In the genomic region with DNA sequence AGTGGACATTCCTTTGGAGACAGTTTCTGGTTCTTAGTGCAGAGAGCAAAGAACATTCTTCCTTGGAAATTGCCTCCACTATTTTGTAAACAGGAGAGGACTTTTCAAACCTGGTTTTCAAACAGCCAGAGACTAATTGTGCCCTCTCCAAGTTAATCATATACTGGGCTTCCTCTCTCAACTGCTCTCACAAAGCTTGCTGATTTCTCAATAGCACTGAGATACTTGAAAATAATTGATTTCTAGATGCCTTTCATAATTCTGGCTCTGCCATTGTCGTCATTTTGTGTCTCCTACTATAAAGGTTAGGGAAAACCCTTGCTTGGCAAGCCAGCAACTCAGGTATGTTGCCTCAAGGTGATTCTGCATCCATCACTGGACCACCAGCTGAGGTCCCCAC, we compare ENCODE assay signal across 22 cellular contexts. TPM values are rescaled to one million over a fixed set of nuclear protein-coding genes. Genes with fewer than 3 reads are reported as not detected.
DNase-seq lines count a peak whose midpoint lies in the region; ATAC-seq, FAIRE-seq and TF ChIP-seq lines count a peak whose summit lies in the region.
"Had no signal": no experiment of that assay in that cellular context is flagged by ENCODE, and none has a peak within 500 bp of the region (broad histone marks: within the 10 kb centered on the region; RNA-seq: fewer than 3 reads in every experiment).

No MANE protein-coding gene starts in this region.

- peaks cover 3 to 8% (median 4%) of the 10 kb centered on the region in 3 donors for H3K27me3 Mint-ChIP-seq in immature natural killer cell (ENCODE audit: low read depth in 3 of 3)

- FAIRE-seq in RCC 7860 (lab: Jason Lieb, UNC) = peak; percentile 23
- FAIRE-seq: D721Med had no signal

- no peak for TF ChIP-seq POLR2A in thyroid gland (IDR thresholded peaks at IDR 0.05)

- H3K9me3 ChIP-seq in left lung (no peaks in the 10 kb centered on the region), thyroid gland (no peaks in the 10 kb centered on the region)
- H3K9me3 ChIP-seq: HAP-1, SK-N-SH had no signal

- no peaks in the 10 kb centered on the region for H3K4me1 Mint-ChIP-seq in immature natural killer cell
- H3K4me1 Mint-ChIP-seq: CD8-positive, alpha-beta memory T cell had no signal

- intact Hi-C loops in left lung (cut with DNase I) (no loop called here), thyroid gland (cut with DNase I) (no loop called here)

- no peaks in the 10 kb centered on the region for H3K9me3 Mint-ChIP-seq in immature natural killer cell

- H3K4me1 ChIP-seq in left lung (peaks cover 31 to 60% of the 10 kb centered on the region in 2 donors), thyroid gland (peaks cover 43 to 66% of the 10 kb centered on the region in 2 donors)
- H3K4me1 ChIP-seq: HAP-1 had no signal

- H3K36me3 Mint-ChIP-seq in immature natural killer cell = no peaks in the 10 kb centered on the region
- H3K36me3 Mint-ChIP-seq: CD8-positive, alpha-beta memory T cell; T-cell had no signal

- WGBS in thyroid gland, 2 donors = 75 to 85% methylated on average over 1 of the region's 1 CpG

- ATAC-seq in HG03354 (IDR thresholded peaks at IDR 0.05; ENCODE audit: poor library complexity, severe bottlenecking, unreplicated experiment) = peak; percentile 65
- ATAC-seq in left lung = peak; percentile 37
- no peak for ATAC-seq in HG02938 (IDR thresholded peaks at IDR 0.05; ENCODE audit: unreplicated experiment)
- ATAC-seq in HG02642 (IDR thresholded peaks at IDR 0.05; ENCODE audit: poor library complexity, unreplicated experiment) = no peak
- ATAC-seq: Panc1, T-cell had no signal

- TF ChIP-seq CTCF in left lung (IDR thresholded peaks at IDR 0.05) (no peak), thyroid gland (IDR thresholded peaks at IDR 0.05) (no peak)

- no peak overlapping the region for H3K4me3 ChIP-seq in left lung
- H3K4me3 ChIP-seq in thyroid gland (replicated peaks in 1 of 3) = no peak overlapping the region
- H3K4me3 ChIP-seq: HAP-1 had no signal

- DNase-seq in RCC 7860 (ENCODE audit: low spot score) (no peak), left lung (no peak), thyroid gland (no peak), immature natural killer cell (no peak)
- DNase-seq: CD8-positive, alpha-beta memory T cell; DMS79; Karpas-422; MM.1S; NCI-H1092 treated with DMSO at 0.1 percent for 48 hours; NCI-H187 treated with DMSO at 0.1 percent for 48 hours; NCI-H510A; NCI-H774; Right ventricle myocardium superior; SK-N-SH; T-cell had no signal

- H3K36me3 ChIP-seq in left lung (no peaks in the 10 kb centered on the region), thyroid gland (no peaks in the 10 kb centered on the region)
- H3K36me3 ChIP-seq: HAP-1 had no signal

- no peak overlapping the region for H3K27ac Mint-ChIP-seq in immature natural killer cell
- H3K27ac Mint-ChIP-seq: CD8-positive, alpha-beta memory T cell; T-cell had no signal

- H3K27ac ChIP-seq in left lung (peak overlapping the region in 1 of 2 donors; percentile 80), thyroid gland (peak overlapping the region; percentile 63 to 92 (median 79))

- H3K27me3 ChIP-seq in left lung (no peaks in the 10 kb centered on the region), thyroid gland (no peaks in the 10 kb centered on the region)

- no peak overlapping the region for H3K4me3 Mint-ChIP-seq in immature natural killer cell
- H3K4me3 Mint-ChIP-seq: CD8-positive, alpha-beta memory T cell; T-cell had no signal

RNA-seq across cellular contexts. Expression of gene KCNJ15, which starts 56.0 kb away (rescaled TPM):
- total RNA-seq in left lung (100 to 1,000 TPM in 1 of 2 donors, 10 to 100 TPM in 1; 87.3 to 103 TPM), thyroid gland (10 to 100 TPM; 29.2 to 71.2 (median 59.5) TPM)
- not detected for polyA plus RNA-seq in immature natural killer cell
- total RNA-seq: CD8-positive, alpha-beta memory T cell; G401 had no signal
- polyA plus RNA-seq: CD8-positive, alpha-beta memory T cell had no signal

Comparison
In these comparisons a context has a peak if more than half of its experiments do, and no peak if none do; other contexts are left out.
1. ATAC-seq: peak in HG03354 (single experiment) and left lung (single experiment); none in HG02938 (single experiment) and HG02642 (single experiment).